In genomic region chr9:96075111-96075510, GRCh38 we compare ENCODE assay signal across 30 cellular contexts.
A peak's percentile ranks its signal among the peaks of the same experiment; 100 is the strongest.
DNase-seq lines count a peak whose midpoint lies in the region; ATAC-seq and TF ChIP-seq lines count a peak whose summit lies in the region.
"Had no signal": no experiment of that assay in that cellular context is flagged by ENCODE, and none has a peak within 500 bp of the region (broad histone marks: within the 10 kb centered on the region; RNA-seq: fewer than 3 reads in every experiment).

No MANE protein-coding gene starts in this region.

- no peaks in the 10 kb centered on the region for H4K20me1 ChIP-seq in BLaER1
- H4K20me1 ChIP-seq in PC-3 (ENCODE audit: low read length), result no peaks in the 10 kb centered on the region

- TF ChIP-seq POLR2A in prostate gland (IDR thresholded peaks at IDR 0.05), result no peak

- H3K36me3 Mint-ChIP-seq in activated T-helper 17 cell treated with anti-CD3 and anti-CD28 coated beads, Interleukin-2, amount 50 U/mL, for 72 hours (ENCODE audit: low read depth), result no peaks in the 10 kb centered on the region
- H3K36me3 Mint-ChIP-seq: CD4-positive, alpha-beta memory T cell had no signal

- no peak overlapping the region for H3K9ac ChIP-seq in BLaER1
- H3K9ac ChIP-seq in PC-3 (ENCODE audit: low read length), result no peak overlapping the region

- peak overlapping the region; percentile 40 for H3K4me3 Mint-ChIP-seq in activated T-helper 17 cell treated with anti-CD3 and anti-CD28 coated beads, Interleukin-2, amount 50 U/mL, for 72 hours

- 62% methylated on average over 6 of the region's 6 CpGs for WGBS in prostate gland

- H3F3A ChIP-seq in PC-3 (ENCODE audit: low read length, unreplicated experiment), result no peaks in the 10 kb centered on the region

- peak; percentile 25 for DNase-seq in PC-3
- DNase-seq in prostate gland (ENCODE audit: low spot score), result no peak
- DNase-seq in NCI-H526 treated with DMSO at 0.1 percent for 48 hours (lab: John Stamatoyannopoulos, UW), result no peak
- no peak for DNase-seq in NOMO-1 treated with DMSO at 0.1 percent for 48 hours (lab: John Stamatoyannopoulos, UW; ENCODE audit: unreplicated experiment)
- no peak for DNase-seq in NCI-H446 treated with DMSO at 0.1 percent for 48 hours (lab: John Stamatoyannopoulos, UW)
- no peak for DNase-seq in GM19240 (ENCODE audit: insufficient read length, low spot score)
- DNase-seq: C1 segment of cervical spinal cord; CD4-positive, alpha-beta memory T cell; COR-L47; DMS79; EL; GDM1; Karpas-422; NCI-H1092; NCI-H1417 treated with DMSO at 0.1 percent for 48 hours; NCI-H187; NCI-H2081 treated with DMSO at 0.1 percent for 48 hours; NCI-H2171; NCI-H226; NCI-H510A treated with DMSO at 0.1 percent for 48 hours; NCI-H774; NK-92 treated with Interleukin-12 subunit alpha and Interleukin-12 subunit beta, amount 100 ng/mL, for 24 hours; SHP77 treated with DMSO at 0.1 percent for 48 hours had no signal

- H3K4me1 Mint-ChIP-seq in activated T-helper 17 cell treated with anti-CD3 and anti-CD28 coated beads, Interleukin-2, amount 50 U/mL, for 72 hours, result peaks cover 5% of the 10 kb centered on the region

- no peak for ATAC-seq in PC-3
- ATAC-seq in activated T-helper 17 cell treated with anti-CD3 and anti-CD28 coated beads, Interleukin-2, amount 50 U/mL, for 72 hours (replicated peaks), result peak; percentile 39
- ATAC-seq: GM12878, HCT116, Panc1 had no signal

- H3K27ac ChIP-seq in BLaER1, result no peak overlapping the region
- no peak overlapping the region for H3K27ac ChIP-seq in PC-3 (ENCODE audit: low read length)
- H3K27ac ChIP-seq in prostate gland, result peak overlapping the region; percentile 28 to 85
- H3K27ac ChIP-seq: RWPE1, SK-N-MC had no signal

- H3K79me2 ChIP-seq in PC-3 (ENCODE audit: low read length), result no peaks in the 10 kb centered on the region

- H3K4me2 ChIP-seq in BLaER1, result peak overlapping the region; percentile 20; the same call in 1 of the 2 replicates
- H3K4me2 ChIP-seq in PC-3 (ENCODE audit: low read length), result peak overlapping the region; percentile 41; the same call in 1 of the 2 replicates

- H3K27ac Mint-ChIP-seq in activated T-helper 17 cell treated with anti-CD3 and anti-CD28 coated beads, Interleukin-2, amount 50 U/mL, for 72 hours, result peak overlapping the region; percentile 65

- H3K4me1 ChIP-seq in BLaER1 (peaks cover 21% of the 10 kb centered on the region), PC-3 (ENCODE audit: insufficient read depth, low read length) (peaks cover 13% of the 10 kb centered on the region), prostate gland (replicated peaks) (peaks cover 7% of the 10 kb centered on the region)

- H3K9me2 ChIP-seq in PC-3 (replicated peaks; ENCODE audit: low read length), result no peaks in the 10 kb centered on the region

- CTCF ChIA-PET in PC-3 (lab: Charles Lee), result no interaction called here

- 0 out of 2 replicates have a peak overlapping the region, but pooled peaks have one; percentile 34 for H2AFZ ChIP-seq in PC-3 (ENCODE audit: low read length)

- POLR2A ChIA-PET in PC-3 (lab: Charles Lee; ENCODE audit: unreplicated experiment), result no interaction called here

- no peaks in the 10 kb centered on the region for H3K27me3 ChIP-seq in BLaER1
- H3K27me3 ChIP-seq in PC-3 (ENCODE audit: low read length), result no peaks in the 10 kb centered on the region
- H3K27me3 ChIP-seq in prostate gland (replicated peaks; ENCODE audit: insufficient read depth), result no peaks in the 10 kb centered on the region

- TF ChIP-seq CTCF in PC-3 (conservative IDR thresholded peaks at IDR 0.05; ENCODE audit: low read depth, low read length) (no peak), prostate gland (IDR thresholded peaks at IDR 0.05) (no peak)

- H3K27me3 Mint-ChIP-seq in activated T-helper 17 cell treated with anti-CD3 and anti-CD28 coated beads, Interleukin-2, amount 50 U/mL, for 72 hours, result peaks cover 6% of the 10 kb centered on the region

- intact Hi-C loops in PC-3 (cut with micrococcal nuclease), result loop anchor here (10.0 kb wide), 1 partner anchor 90 kb away; no protein-coding TSS in a partner anchor
- intact Hi-C loops in prostate gland (cut with DNase I), result no loop called here

- no TSS peak for BruUV-seq in PC-3 (replicated peaks; lab: Mats Ljungman, UMichigan)

- no peaks in the 10 kb centered on the region for H3K9me3 Mint-ChIP-seq in activated T-helper 17 cell treated with anti-CD3 and anti-CD28 coated beads, Interleukin-2, amount 50 U/mL, for 72 hours
- H3K9me3 Mint-ChIP-seq: CD4-positive, alpha-beta memory T cell had no signal

- H3K4me3 ChIP-seq in BLaER1 (no peak overlapping the region), PC-3 (ENCODE audit: low read length) (no peak overlapping the region), prostate gland (no peak overlapping the region)
- H3K4me3 ChIP-seq: GM12878, SK-N-MC had no signal

- no peaks in the 10 kb centered on the region for H3K36me3 ChIP-seq in BLaER1
- no peaks in the 10 kb centered on the region for H3K36me3 ChIP-seq in PC-3 (ENCODE audit: low read depth, low read length)
- H3K36me3 ChIP-seq in prostate gland, result no peaks in the 10 kb centered on the region

- peaks cover 3% of the 10 kb centered on the region; the same call in 1 of the 2 replicates for H3K9me3 ChIP-seq in BLaER1
- no peaks in the 10 kb centered on the region for H3K9me3 ChIP-seq in PC-3 (ENCODE audit: low read length)
- no peaks in the 10 kb centered on the region for H3K9me3 ChIP-seq in prostate gland

Comparison
In these comparisons a context has a peak if more than half of its experiments do, and no peak if none do; other contexts are left out.
1. H3K27ac ChIP-seq: peak in prostate gland (2 of 2); none in BLaER1 (single experiment) and PC-3 (single experiment).